Comparison of ENCODE assay signal across 8 cellular contexts in the genomic region with DNA sequence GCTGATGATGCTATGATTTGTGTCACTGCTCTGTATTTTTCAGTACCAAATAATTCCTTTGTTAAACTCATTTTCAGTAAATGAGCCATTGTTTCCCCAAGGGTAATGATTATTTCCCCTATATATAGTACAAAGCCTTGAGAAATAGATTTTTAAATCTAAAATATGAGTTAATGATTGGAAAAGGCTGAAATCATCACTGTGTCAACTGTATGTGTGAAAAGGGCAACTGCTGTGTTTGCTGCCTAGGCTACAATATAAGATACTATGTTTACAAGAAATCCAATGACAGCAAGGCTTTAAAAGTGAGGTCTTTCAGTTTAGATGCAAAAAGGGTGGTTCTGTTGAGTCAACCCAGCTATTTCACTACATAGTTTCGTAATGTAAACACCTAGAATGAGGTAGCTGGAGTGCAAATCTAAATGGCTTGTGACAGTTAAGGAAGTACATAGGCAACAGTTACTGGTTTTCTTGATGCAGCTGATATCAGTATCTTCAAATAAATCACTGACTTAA. TPM values are rescaled to one million over a fixed set of nuclear protein-coding genes. Genes with fewer than 3 reads are reported as not detected.
DNase-seq lines count a peak whose midpoint lies in the region; ATAC-seq lines count a peak whose summit lies in the region.

No MANE protein-coding gene starts in this region.

- ATAC-seq in GM18867 (IDR thresholded peaks at IDR 0.05; ENCODE audit: unreplicated experiment) (peak; percentile 76), HG02610 (IDR thresholded peaks at IDR 0.05; ENCODE audit: unreplicated experiment) (peak; percentile 86), left ventricle myocardium superior (no peak)

- DNase-seq in NCI-H526 (lab: John Stamatoyannopoulos, UW) (peak; percentile 68 to 77), glomerular visceral epithelial cell (ENCODE audit: extremely low spot score) (peak; percentile 26), left ventricle myocardium superior (no peak), hypothalamus (lab: John Stamatoyannopoulos, UW) (no peak), SHP77 treated with DMSO at 0.1 percent for 48 hours (lab: John Stamatoyannopoulos, UW) (no peak), head of caudate nucleus (no peak)

- intact Hi-C loops in left ventricle myocardium superior (cut with micrococcal nuclease): no loop called here
- intact Hi-C loops in head of caudate nucleus (cut with DNase I): no loop called here

RNA-seq across cellular contexts. Expression of gene NLK, which starts 15.3 kb away (rescaled TPM):
- 22.8 TPM for total RNA-seq in left ventricle myocardium superior

Comparison
In these comparisons a context has a peak if more than half of its experiments do, and no peak if none do; other contexts are left out.
1. DNase-seq: peak in NCI-H526 (2 of 2) and glomerular visceral epithelial cell (single experiment); none in left ventricle myocardium superior (single experiment), hypothalamus (0 of 51), SHP77 treated with DMSO at 0.1 percent for 48 hours (single experiment) and head of caudate nucleus (0 of 42).